ENCODE assay signal across 13 cellular contexts in genomic region chr19:31109626-31110025, GRCh38.
"Had no signal": no experiment of that assay in that cellular context is flagged by ENCODE, and none has a peak within 500 bp of the region (broad histone marks: within the 10 kb centered on the region; RNA-seq: fewer than 3 reads in every experiment).

No MANE protein-coding gene starts in this region.

- H3K9me3 ChIP-seq: lower lobe of right lung, tibial artery, uterus had no signal

- H3K4me1 Mint-ChIP-seq: neural progenitor cell; stimulated activated memory B cell treated with anti-CD40 and anti-IgM and Interleukin-4, amounts not matched to agents 10 μg/mL and 1 μg/mL and 100 μg/mL, for 72 hours had no signal

- H3K79me2 ChIP-seq: parathyroid adenoma had no signal

- H3K36me3 ChIP-seq: lower lobe of right lung, neural progenitor cell, tibial artery, uterus had no signal

- H3K4me2 ChIP-seq: neural progenitor cell had no signal

- ATAC-seq: effector memory CD8-positive, alpha-beta T cell; lower lobe of right lung; stimulated activated memory B cell treated with anti-CD40 and anti-IgM and Interleukin-4, amounts not matched to agents 10 μg/mL and 1 μg/mL and 100 μg/mL, for 72 hours had no signal

- H3K9me3 Mint-ChIP-seq: activated CD4-positive, alpha-beta memory T cell treated with anti-CD3 and anti-CD28 coated beads, Interleukin-2, amount 10 ng/mL, durations not matched to agents 7 days and 5 days; dendritic cell treated with granulocyte-macrophage colony-stimulating factor and Interleukin-4, amounts not matched to agents 40 ng/mL and 50 ng/mL, for 4 days; effector memory CD8-positive, alpha-beta T cell; mesothelial cell of epicardium; WTC11 had no signal

- H3K4me1 ChIP-seq: lower lobe of right lung, neural progenitor cell, parathyroid adenoma, tibial artery, uterus had no signal

- H3K27ac ChIP-seq: lower lobe of right lung, neural progenitor cell, parathyroid adenoma, tibial artery, uterus had no signal

- H3K4me3 ChIP-seq: lower lobe of right lung, neural progenitor cell, tibial artery, uterus had no signal

- H3K9ac ChIP-seq: neural progenitor cell, parathyroid adenoma had no signal

- DNase-seq: activated CD8-positive, alpha-beta memory T cell treated with anti-CD3 and anti-CD28 coated beads, Interleukin-2, amount 50 U/mL, for 4 hours; foreskin melanocyte; lower lobe of right lung had no signal

- H3K27me3 Mint-ChIP-seq: stimulated activated memory B cell treated with anti-CD40 and anti-IgM and Interleukin-4, amounts not matched to agents 10 μg/mL and 1 μg/mL and 100 μg/mL, for 72 hours had no signal

- H3K27me3 ChIP-seq: neural progenitor cell, uterus had no signal

- H2AFZ ChIP-seq: neural progenitor cell, parathyroid adenoma had no signal

- H3K27ac Mint-ChIP-seq: activated CD4-positive, alpha-beta memory T cell treated with anti-CD3 and anti-CD28 coated beads, Interleukin-2, amount 10 ng/mL, durations not matched to agents 7 days and 5 days; dendritic cell treated with granulocyte-macrophage colony-stimulating factor and Interleukin-4, amounts not matched to agents 40 ng/mL and 50 ng/mL, for 4 days; mesothelial cell of epicardium; stimulated activated memory B cell treated with anti-CD40 and anti-IgM and Interleukin-4, amounts not matched to agents 10 μg/mL and 1 μg/mL and 100 μg/mL, for 72 hours; WTC11 had no signal

- H3K4me3 Mint-ChIP-seq: activated CD4-positive, alpha-beta memory T cell treated with anti-CD3 and anti-CD28 coated beads, Interleukin-2, amount 10 ng/mL, durations not matched to agents 7 days and 5 days; dendritic cell treated with granulocyte-macrophage colony-stimulating factor and Interleukin-4, amounts not matched to agents 40 ng/mL and 50 ng/mL, for 4 days; effector memory CD8-positive, alpha-beta T cell; mesothelial cell of epicardium; neural progenitor cell; stimulated activated memory B cell treated with anti-CD40 and anti-IgM and Interleukin-4, amounts not matched to agents 10 μg/mL and 1 μg/mL and 100 μg/mL, for 72 hours; WTC11 had no signal
